ENCODE assay signal across 12 cellular contexts in genomic region chr19:7924241-7924640, GRCh38. TPM values are rescaled to one million over a fixed set of nuclear protein-coding genes. Genes with fewer than 3 reads are reported as not detected.
DNase-seq lines count a peak whose midpoint lies in the region; ATAC-seq and TF ChIP-seq lines count a peak whose summit lies in the region.
"Had no signal": no experiment of that assay in that cellular context is flagged by ENCODE, and none has a peak within 500 bp of the region (broad histone marks: within the 10 kb centered on the region; RNA-seq: fewer than 3 reads in every experiment).

No MANE protein-coding gene starts in this region.

- DNase-seq in CD4-positive, alpha-beta memory T cell, result peak in 1 of 5 donors; percentile 27
- DNase-seq in IMR-90 (no peak), chondrocyte (ENCODE audit: low spot score) (no peak), neuronal stem cell (ENCODE audit: low spot score) (no peak), left lung (no peak), Right ventricle myocardium superior (no peak)
- DNase-seq: DMS153, GM23248, NCI-H1105 had no signal

- H3K56ac ChIP-seq in IMR-90 (ENCODE audit: extremely low read depth, insufficient read depth, low read length), result no peak overlapping the region

- peak overlapping the region in 3 of 7 donors; percentile 42 to 70 (median 68) for H3K27ac Mint-ChIP-seq in CD4-positive, alpha-beta memory T cell
- H3K27ac Mint-ChIP-seq in chondrocyte (ENCODE audit: unreplicated experiment), result no peak overlapping the region

- peak overlapping the region; percentile 45 for H2AK9ac ChIP-seq in IMR-90 (replicated peaks; ENCODE audit: low read depth, low read length, poor library complexity)

- peak overlapping the region in 6 of 8 donors; percentile 11 to 73 (median 64) for H3K4me3 Mint-ChIP-seq in CD4-positive, alpha-beta memory T cell
- peak overlapping the region; percentile 48 for H3K4me3 Mint-ChIP-seq in chondrocyte (ENCODE audit: unreplicated experiment)

- peaks cover 0 to 8% of the 10 kb centered on the region in 2 donors for H3K36me3 Mint-ChIP-seq in CD4-positive, alpha-beta memory T cell
- no peaks in the 10 kb centered on the region for H3K36me3 Mint-ChIP-seq in chondrocyte (ENCODE audit: low read depth)

- H3K27ac ChIP-seq in CD4-positive, alpha-beta memory T cell (ENCODE audit: low read depth, low read length), result no peak overlapping the region
- H3K27ac ChIP-seq in IMR-90 (ENCODE audit: insufficient read depth, low read length), result no peak overlapping the region
- H3K27ac ChIP-seq in neuronal stem cell (replicated peaks; ENCODE audit: low read length), result no peak overlapping the region
- H3K27ac ChIP-seq in left lung, result no peak overlapping the region
- H3K27ac ChIP-seq: GM23248, VCaP had no signal

- no TSS peak for BruUV-seq in IMR-90 (replicated peaks; lab: Mats Ljungman, UMichigan)

- no peak overlapping the region for H4K5ac ChIP-seq in IMR-90 (ENCODE audit: low read depth, low read length)

- peaks cover 32% of the 10 kb centered on the region for H3K4me1 ChIP-seq in CD4-positive, alpha-beta memory T cell (ENCODE audit: insufficient read depth, low read length)
- H3K4me1 ChIP-seq in IMR-90 (ENCODE audit: control insufficient read depth, insufficient read depth, low read length) (peaks cover 28% of the 10 kb centered on the region), neuronal stem cell (ENCODE audit: control insufficient read depth in 2 of 2, insufficient read depth in 1 of 2, low read depth in 1 of 2, low read length in 2 of 2) (peaks cover 21 to 31% of the 10 kb centered on the region in 2 donors), left lung (peaks cover 19 to 47% of the 10 kb centered on the region in 2 donors)

- H2BK15ac ChIP-seq in IMR-90 (ENCODE audit: low read depth, low read length) (no peak overlapping the region), neuronal stem cell (ENCODE audit: low read length) (no peak overlapping the region)

- H4K20me1 ChIP-seq in IMR-90 (ENCODE audit: insufficient read depth, low read length), result peaks cover 23% of the 10 kb centered on the region

- intact Hi-C loops in CD4-positive, alpha-beta memory T cell (cut with micrococcal nuclease), result loop anchor here (5.0 kb wide), 1 partner anchor 297 kb away; the partner anchor contains the start of genes PET100 and XAB2
- intact Hi-C loops in IMR-90 (cut with micrococcal nuclease) (no loop called here), left lung (cut with DNase I) (no loop called here), Right ventricle myocardium superior (cut with DNase I) (no loop called here)

- H3K36me3 ChIP-seq in CD4-positive, alpha-beta memory T cell (ENCODE audit: insufficient read depth, low read length), result peaks cover 15% of the 10 kb centered on the region
- peaks cover 7% of the 10 kb centered on the region; the same call in 1 of the 2 replicates for H3K36me3 ChIP-seq in IMR-90 (ENCODE audit: control insufficient read depth, insufficient read depth, low read length)
- peaks cover 23 to 47% of the 10 kb centered on the region in 2 donors for H3K36me3 ChIP-seq in neuronal stem cell (replicated peaks in 1 of 2; ENCODE audit: control insufficient read depth in 2 of 2, insufficient read depth in 2 of 2, low read length in 2 of 2)
- H3K36me3 ChIP-seq in left lung, result peaks cover 0 to 30% of the 10 kb centered on the region in 2 donors

- TF ChIP-seq RAD21 in IMR-90 (IDR thresholded peaks at IDR 0.05; ENCODE audit: low read length), result no peak

- H4K91ac ChIP-seq in IMR-90 (ENCODE audit: insufficient read depth, low read depth, low read length) (no peak overlapping the region), neuronal stem cell (ENCODE audit: low read depth, low read length, poor library complexity) (no peak overlapping the region)

- H4K8ac ChIP-seq in IMR-90 (ENCODE audit: low read depth in 2 of 2, low read length in 2 of 2), result no peak overlapping the region
- no peak overlapping the region for H4K8ac ChIP-seq in neuronal stem cell (ENCODE audit: low read depth, low read length)

- no peaks in the 10 kb centered on the region for H3K27me3 ChIP-seq in CD4-positive, alpha-beta memory T cell (ENCODE audit: insufficient read depth, low read length)
- no peaks in the 10 kb centered on the region for H3K27me3 ChIP-seq in IMR-90 (ENCODE audit: control insufficient read depth, insufficient read depth, low read length)
- no peaks in the 10 kb centered on the region for H3K27me3 ChIP-seq in neuronal stem cell (ENCODE audit: control insufficient read depth in 3 of 3, insufficient read depth in 3 of 3, low read depth in 1 of 3, low read length in 3 of 3)
- H3K27me3 ChIP-seq in left lung, result peaks cover 0 to 19% of the 10 kb centered on the region in 2 donors

- H3K4ac ChIP-seq in IMR-90 (ENCODE audit: low read depth, low read length), result no peak overlapping the region
- no peak overlapping the region for H3K4ac ChIP-seq in neuronal stem cell (ENCODE audit: low read length)

- H3K4me1 Mint-ChIP-seq in CD4-positive, alpha-beta memory T cell, result peaks cover 10 to 50% (median 29%) of the 10 kb centered on the region in 4 donors
- peaks cover 52% of the 10 kb centered on the region for H3K4me1 Mint-ChIP-seq in chondrocyte (ENCODE audit: low read depth)

- H2BK120ac ChIP-seq in IMR-90 (ENCODE audit: low read depth, low read length), result no peak overlapping the region
- H2BK120ac ChIP-seq in neuronal stem cell (ENCODE audit: low read depth, low read length), result no peak overlapping the region

- peaks cover 2 to 33% of the 10 kb centered on the region in 2 experiments; a peak in 2 of 4 replicates for H3K79me1 ChIP-seq in IMR-90 (ENCODE audit: low read depth in 1 of 2, low read length in 2 of 2)
- peaks cover 19% of the 10 kb centered on the region for H3K79me1 ChIP-seq in neuronal stem cell (ENCODE audit: low read depth, low read length)

- H3K9me3 Mint-ChIP-seq in CD4-positive, alpha-beta memory T cell, result peaks cover 0 to 1% (median 0%) of the 10 kb centered on the region in 8 donors
- no peaks in the 10 kb centered on the region for H3K9me3 Mint-ChIP-seq in chondrocyte (ENCODE audit: low read depth)

- H3K4me2 ChIP-seq in IMR-90 (ENCODE audit: low read depth, low read length) (no peak overlapping the region), neuronal stem cell (ENCODE audit: insufficient read depth, low read length, poor library complexity, severe bottlenecking) (no peak overlapping the region)

- in situ Hi-C loops in IMR-90 (cut with MboI; ENCODE audit: low sequenced_read_pairs), result no loop called here

- H3K9ac ChIP-seq in IMR-90 (ENCODE audit: low read depth, low read length) (no peak overlapping the region), neuronal stem cell (ENCODE audit: low read depth, low read length, poor library complexity) (peak overlapping the region; percentile 63)

- no peak for ATAC-seq in IMR-90 (ENCODE audit: low read depth)
- no peak for ATAC-seq in GM18858 (IDR thresholded peaks at IDR 0.05; ENCODE audit: unreplicated experiment)
- no peak for ATAC-seq in left lung
- no peak for ATAC-seq in Right ventricle myocardium superior (ENCODE audit: poor library complexity)
- ATAC-seq: sciatic nerve had no signal

- POLR2A ChIA-PET in CD4-positive, alpha-beta memory T cell (lab: Charles Lee; ENCODE audit: partially characterized antibody), result no interaction called here
- POLR2A ChIA-PET in IMR-90 (lab: Charles Lee; ENCODE audit: unreplicated experiment), result no interaction called here

- dilution Hi-C loops in IMR-90 (cut with HindIII; ENCODE audit: low sequenced_read_pairs, unreplicated experiment), result no loop called here

- no peak overlapping the region for H3K14ac ChIP-seq in IMR-90 (replicated peaks; ENCODE audit: low read depth, low read length)
- H3K14ac ChIP-seq in neuronal stem cell (ENCODE audit: low read length), result no peak overlapping the region

- H3K4me3 ChIP-seq in CD4-positive, alpha-beta memory T cell (ENCODE audit: low read length in 2 of 2), result no peak overlapping the region
- H3K4me3 ChIP-seq in IMR-90 (ENCODE audit: insufficient read depth, low read depth, low read length) (no peak overlapping the region), neuronal stem cell (ENCODE audit: low read length in 2 of 2) (no peak overlapping the region), left lung (no peak overlapping the region)

- CTCF ChIA-PET in CD4-positive, alpha-beta memory T cell (lab: Charles Lee; ENCODE audit: partially characterized antibody), result interaction anchor here (1.4 to 2.0 kb wide), 4 partner anchors 11 to 71 kb away, joined by 3 to 5 read pairs (median 4); no protein-coding TSS in a partner anchor
- CTCF ChIA-PET in IMR-90 (lab: Yijun Ruan, JAX), result no interaction called here

- no peak overlapping the region for H2BK12ac ChIP-seq in neuronal stem cell (ENCODE audit: low read length)

- H3K18ac ChIP-seq in IMR-90 (ENCODE audit: low read depth, low read length), result no peak overlapping the region
- peak overlapping the region; percentile 91 for H3K18ac ChIP-seq in neuronal stem cell (ENCODE audit: low read length)

- H2AFZ ChIP-seq in IMR-90 (replicated peaks; ENCODE audit: low read length, poor library complexity) (peak overlapping the region; percentile 45), neuronal stem cell (ENCODE audit: low read length) (no peak overlapping the region)

- H2BK5ac ChIP-seq in IMR-90 (ENCODE audit: low read depth, low read length, poor library complexity, severe bottlenecking), result no peak overlapping the region
- no peak overlapping the region for H2BK5ac ChIP-seq in neuronal stem cell (ENCODE audit: low read length)

- peaks cover 2 to 6% of the 10 kb centered on the region in 2 donors for H3K27me3 Mint-ChIP-seq in CD4-positive, alpha-beta memory T cell
- H3K27me3 Mint-ChIP-seq in chondrocyte (ENCODE audit: low read depth), result no peaks in the 10 kb centered on the region

- peaks cover 18% of the 10 kb centered on the region for H3K9me1 ChIP-seq in IMR-90 (ENCODE audit: insufficient read depth, low read length)

- H2AK5ac ChIP-seq in IMR-90 (ENCODE audit: low read depth, low read length) (no peak overlapping the region), neuronal stem cell (ENCODE audit: low read depth, low read length) (peak overlapping the region; percentile 43)

- TF ChIP-seq POLR2A in IMR-90 (IDR thresholded peaks at IDR 0.05; ENCODE audit: low read depth, low read length), result no peak

- H3K23ac ChIP-seq in IMR-90 (ENCODE audit: low read depth, low read length) (no peak overlapping the region), neuronal stem cell (ENCODE audit: low read depth, low read length, poor library complexity) (peak overlapping the region; percentile 73)

- no peak overlapping the region for H2BK20ac ChIP-seq in IMR-90 (ENCODE audit: low read depth, low read length)

- TF ChIP-seq CTCF in IMR-90 (conservative IDR thresholded peaks at IDR 0.05; ENCODE audit: low read depth, low read length) (no peak), chondrocyte (IDR thresholded peaks at IDR 0.05) (no peak), left lung (IDR thresholded peaks at IDR 0.05) (no peak)

- H3K9me3 ChIP-seq in CD4-positive, alpha-beta memory T cell (ENCODE audit: control insufficient read depth in 1 of 2, low read length in 2 of 2), result no peaks in the 10 kb centered on the region
- H3K9me3 ChIP-seq in IMR-90 (ENCODE audit: control insufficient read depth, insufficient read depth, low read length), result no peaks in the 10 kb centered on the region
- H3K9me3 ChIP-seq in neuronal stem cell (replicated peaks in 1 of 2; ENCODE audit: control insufficient read depth in 2 of 2, insufficient read depth in 1 of 2, low read depth in 1 of 2, low read length in 2 of 2), result no peaks in the 10 kb centered on the region
- no peaks in the 10 kb centered on the region for H3K9me3 ChIP-seq in left lung

- WGBS in IMR-90 (ENCODE audit: extremely low coverage in 2 of 2, insufficient read length in 1 of 2), 2 experiments, result 94% methylated on average over 12 of the region's 12 CpGs; no CpG with 5 or more reads in 1 of the 2 experiments
- WGBS in neuronal stem cell (ENCODE audit: extremely low coverage in 2 of 2, insufficient read length in 2 of 2, insufficient replicate concordance in 1 of 2), 2 donors, result no CpG with 5 or more reads among the region's 12 CpGs

RNA-seq across cellular contexts. Expression of gene CTXN1, which starts 1.7 kb away (rescaled TPM):
- total RNA-seq in CD4-positive, alpha-beta memory T cell, result not detected
- polyA plus RNA-seq in CD4-positive, alpha-beta memory T cell, result not detected
- total RNA-seq in IMR-90 (2012; rRNA removed) (0.36 and 0.56 TPM in 2 replicates), chondrocyte (21.8 to 41.5 TPM (median 36.0 TPM) in 3 replicates), left lung (1 to 10 TPM; 6.5 to 8.5 TPM), Right ventricle myocardium superior (0.16 TPM)
- polyA plus RNA-seq in IMR-90 (2012; rRNA removed), result 7.4 and 12.8 TPM in 2 replicates
- polyA plus RNA-seq in IMR-90 (2012; cell fraction: cytosol; rRNA removed), result 8.1 and 17.5 TPM in 2 replicates
- 3.9 and 11.2 TPM in 2 replicates for polyA plus RNA-seq in IMR-90 (2012; cell fraction: nucleus; rRNA removed; ENCODE audit: low replicate concordance)
- 136 TPM for polyA plus RNA-seq in neuronal stem cell (2013, experiment 1 of 2)
- polyA plus RNA-seq in neuronal stem cell (2013, experiment 2 of 2), result 129 TPM

RNA-seq across cellular contexts. Expression of gene SNAPC2, which starts 4.1 kb away (rescaled TPM):
- 10 to 100 TPM; 16.3 to 18.9 TPM for total RNA-seq in CD4-positive, alpha-beta memory T cell
- 10 to 100 TPM in 1 of 2 donors, 1 to 10 TPM in 1; 9.0 to 22.1 TPM for polyA plus RNA-seq in CD4-positive, alpha-beta memory T cell
- 12.5 TPM in 2 replicates for total RNA-seq in IMR-90 (2012; rRNA removed)
- 29.2 and 34.9 TPM in 2 replicates for polyA plus RNA-seq in IMR-90 (2012; rRNA removed)
- 25.5 and 35.6 TPM in 2 replicates for polyA plus RNA-seq in IMR-90 (2012; cell fraction: cytosol; rRNA removed)
- 14.1 and 27.5 TPM in 2 replicates for polyA plus RNA-seq in IMR-90 (2012; cell fraction: nucleus; rRNA removed; ENCODE audit: low replicate concordance)
- total RNA-seq in chondrocyte, result 17.1 to 27.9 TPM (median 26.4 TPM) in 3 replicates
- polyA plus RNA-seq in neuronal stem cell (2013, experiment 1 of 2), result 35.6 TPM
- 32.9 TPM for polyA plus RNA-seq in neuronal stem cell (2013, experiment 2 of 2)
- total RNA-seq in left lung, result 10 to 100 TPM; 15.2 to 20.5 TPM
- 9.4 TPM for total RNA-seq in Right ventricle myocardium superior

RNA-seq across cellular contexts. Expression of gene TGFBR3L, which starts 9.6 kb away (rescaled TPM):
- total RNA-seq in CD4-positive, alpha-beta memory T cell, result under 1 TPM; 0.93 to 1.00 TPM
- polyA plus RNA-seq in CD4-positive, alpha-beta memory T cell, result not detected
- not detected in 2 replicates for total RNA-seq in IMR-90 (2012; rRNA removed)
- polyA plus RNA-seq in IMR-90 (2012; rRNA removed), result 0.94 and 2.2 TPM in 2 replicates
- 3.5 and 4.4 TPM in 2 replicates for polyA plus RNA-seq in IMR-90 (2012; cell fraction: cytosol; rRNA removed)
- polyA plus RNA-seq in IMR-90 (2012; cell fraction: nucleus; rRNA removed; ENCODE audit: low replicate concordance), result 1.9 and 3.1 TPM in 2 replicates
- total RNA-seq in chondrocyte, result 8.1 to 11.6 TPM (median 11.2 TPM) in 3 replicates
- 1.3 TPM for polyA plus RNA-seq in neuronal stem cell (2013, experiment 1 of 2)
- polyA plus RNA-seq in neuronal stem cell (2013, experiment 2 of 2), result 1.9 TPM
- total RNA-seq in left lung, result under 1 TPM; 0.29 to 0.55 TPM
- 10.9 TPM for total RNA-seq in Right ventricle myocardium superior
- total RNA-seq: sciatic nerve had no signal

RNA-seq across cellular contexts. Expression of gene TIMM44, which starts 19.2 kb away (rescaled TPM):
- total RNA-seq in CD4-positive, alpha-beta memory T cell, result 10 to 100 TPM; 71.6 to 71.9 TPM
- 10 to 100 TPM; 11.6 to 15.4 TPM for polyA plus RNA-seq in CD4-positive, alpha-beta memory T cell
- total RNA-seq in IMR-90 (2012; rRNA removed) (37.6 and 43.0 TPM in 2 replicates), chondrocyte (47.1 to 75.4 TPM (median 68.0 TPM) in 3 replicates), left lung (10 to 100 TPM; 42.2 to 52.1 TPM), Right ventricle myocardium superior (116 TPM)
- 52.3 and 65.3 TPM in 2 replicates for polyA plus RNA-seq in IMR-90 (2012; rRNA removed)
- polyA plus RNA-seq in IMR-90 (2012; cell fraction: cytosol; rRNA removed), result 34.9 and 59.4 TPM in 2 replicates
- 92.3 and 186 TPM in 2 replicates for polyA plus RNA-seq in IMR-90 (2012; cell fraction: nucleus; rRNA removed; ENCODE audit: low replicate concordance)
- 50.7 TPM for polyA plus RNA-seq in neuronal stem cell (2013, experiment 1 of 2)
- polyA plus RNA-seq in neuronal stem cell (2013, experiment 2 of 2), result 56.0 TPM

RNA-seq across cellular contexts. Expression of gene MAP2K7, which starts 20.6 kb away (rescaled TPM):
- 10 to 100 TPM; 59.7 to 62.5 TPM for total RNA-seq in CD4-positive, alpha-beta memory T cell
- 1 to 10 TPM in 1 of 2 donors, under 1 TPM in 1; 0.57 to 2.5 TPM for polyA plus RNA-seq in CD4-positive, alpha-beta memory T cell
- total RNA-seq in IMR-90 (2012; rRNA removed), result 3.9 and 4.1 TPM in 2 replicates
- 15.6 TPM in 2 replicates for polyA plus RNA-seq in IMR-90 (2012; rRNA removed)
- polyA plus RNA-seq in IMR-90 (2012; cell fraction: cytosol; rRNA removed), result 4.4 and 11.5 TPM in 2 replicates
- 49.0 and 68.0 TPM in 2 replicates for polyA plus RNA-seq in IMR-90 (2012; cell fraction: nucleus; rRNA removed; ENCODE audit: low replicate concordance)
- total RNA-seq in chondrocyte, result 24.4 to 27.5 TPM (median 25.7 TPM) in 3 replicates
- polyA plus RNA-seq in neuronal stem cell (2013, experiment 1 of 2), result 32.5 TPM
- polyA plus RNA-seq in neuronal stem cell (2013, experiment 2 of 2), result 32.3 TPM
- total RNA-seq in left lung, result 10 to 100 TPM; 30.5 to 31.1 TPM
- 27.5 TPM for total RNA-seq in Right ventricle myocardium superior
